Comparison of ENCODE assay signal across 9 cellular contexts in the genomic region with DNA sequence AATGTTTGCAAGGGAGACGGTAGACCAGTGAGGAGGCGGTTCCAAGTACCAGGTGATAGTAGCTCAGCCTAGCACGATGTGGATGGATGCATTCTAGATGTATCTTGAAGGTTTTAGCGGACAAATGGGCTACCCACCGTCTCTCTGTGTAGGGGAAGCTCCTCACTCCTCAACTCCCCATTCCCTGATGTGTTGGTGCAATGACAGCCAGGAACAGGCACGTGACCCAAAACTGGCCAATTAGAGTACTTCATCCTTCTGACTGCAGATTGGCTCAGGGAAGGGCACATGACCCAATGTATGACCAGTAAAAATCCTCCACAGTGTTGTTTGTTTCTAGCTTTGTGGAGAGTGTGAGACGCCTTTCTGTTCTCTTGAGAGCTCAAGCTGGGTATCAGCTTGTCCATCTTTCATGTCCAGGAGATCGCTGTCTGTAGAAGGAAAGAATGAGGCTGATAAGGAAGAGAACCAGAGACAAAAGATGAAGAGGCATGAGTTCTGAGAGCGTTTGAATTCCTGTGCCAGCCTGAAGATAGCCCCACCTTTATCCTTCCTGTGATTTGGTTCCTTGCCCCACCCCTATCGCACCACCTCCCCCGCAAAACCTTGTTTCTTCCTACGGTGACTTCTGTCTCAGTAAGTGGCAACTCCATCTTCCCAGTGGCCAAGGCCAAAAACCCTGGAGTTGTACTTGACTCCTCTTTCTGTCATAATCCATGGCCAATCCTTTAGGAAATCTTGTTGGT. TPM values are rescaled to one million over a fixed set of nuclear protein-coding genes. Genes with fewer than 3 reads are reported as not detected.
A peak's percentile ranks its signal among the peaks of the same experiment; 100 is the strongest.
DNase-seq lines count a peak whose midpoint lies in the region; ATAC-seq and TF ChIP-seq lines count a peak whose summit lies in the region.
"Had no signal": no experiment of that assay in that cellular context is flagged by ENCODE, and none has a peak within 500 bp of the region (broad histone marks: within the 10 kb centered on the region; RNA-seq: fewer than 3 reads in every experiment).

No MANE protein-coding gene starts in this region.

- DNase-seq in Calu3 (peak; percentile 76), HAP-1 (ENCODE audit: low spot score in 2 of 2) (peak; percentile 82 to 84), NCI-H2171 treated with DMSO at 0.1 percent for 48 hours (lab: John Stamatoyannopoulos, UW) (peak; percentile 98), WTC11 (ENCODE audit: low spot score) (peak; percentile 74), left lung (peak in 1 of 2 donors; percentile 82), UCSD-AML1 (lab: John Stamatoyannopoulos, UW; ENCODE audit: unreplicated experiment) (no peak)
- DNase-seq in effector memory CD4-positive, alpha-beta T cell: peak in 2 of 3 donors; percentile 25 to 55
- DNase-seq in stimulated activated effector memory CD8-positive, alpha-beta T cell treated with anti-CD3 and anti-CD28 coated beads, Interleukin-12 subunit alpha, Interleukin-12 subunit beta, amount 100 ng/mL, for 72 hours (ENCODE audit: low spot score in 2 of 2): peak in 1 of 2 donors; percentile 82

- H3K27ac Mint-ChIP-seq in Calu3 (ENCODE audit: unreplicated experiment) (no peak overlapping the region), WTC11 (no peak overlapping the region)
- no peak overlapping the region for H3K27ac Mint-ChIP-seq in stimulated activated effector memory CD8-positive, alpha-beta T cell treated with anti-CD3 and anti-CD28 coated beads, Interleukin-12 subunit alpha, Interleukin-12 subunit beta, amount 100 ng/mL, for 72 hours

- no peaks in the 10 kb centered on the region for H3K9me3 Mint-ChIP-seq in Calu3 (ENCODE audit: low read depth, unreplicated experiment)
- H3K9me3 Mint-ChIP-seq in WTC11: no peaks in the 10 kb centered on the region
- no peaks in the 10 kb centered on the region for H3K9me3 Mint-ChIP-seq in stimulated activated effector memory CD8-positive, alpha-beta T cell treated with anti-CD3 and anti-CD28 coated beads, Interleukin-12 subunit alpha, Interleukin-12 subunit beta, amount 100 ng/mL, for 72 hours

- POLR2A ChIA-PET in WTC11 (lab: Charles Lee): interaction anchor here (0.7 to 2.0 kb wide), 8 partner anchors 9 to 56 kb away, joined by 3 to 12 read pairs (median 4); a partner anchor contains a TSS

- H3K27me3 ChIP-seq in HAP-1 (ENCODE audit: low read depth) (no peaks in the 10 kb centered on the region), left lung (no peaks in the 10 kb centered on the region)
- no peaks in the 10 kb centered on the region for H3K27me3 ChIP-seq in effector memory CD4-positive, alpha-beta T cell (replicated peaks; ENCODE audit: control insufficient read depth, insufficient read depth, low read length, poor library complexity, severe bottlenecking)

- CTCF ChIA-PET in Calu3 (lab: Charles Lee) (interaction anchor here (1.0 to 1.5 kb wide), 2 partner anchors 30 to 70 kb away, joined by 3 read pairs; no protein-coding TSS in a partner anchor), WTC11 (lab: Charles Lee) (interaction anchor here (0.9 to 1.7 kb wide), 7 partner anchors 9 to 132 kb away, joined by 3 to 5 read pairs (median 3); no protein-coding TSS in a partner anchor)

- no peaks in the 10 kb centered on the region for H3K9me3 ChIP-seq in HAP-1
- H3K9me3 ChIP-seq in effector memory CD4-positive, alpha-beta T cell (ENCODE audit: control insufficient read depth, low read length): no peaks in the 10 kb centered on the region
- no peaks in the 10 kb centered on the region for H3K9me3 ChIP-seq in left lung

- peak; percentile 46 for ATAC-seq in WTC11
- ATAC-seq in left lung: peak; percentile 28
- ATAC-seq in stimulated activated effector memory CD8-positive, alpha-beta T cell treated with anti-CD3 and anti-CD28 coated beads, Interleukin-12 subunit alpha, Interleukin-12 subunit beta, amount 100 ng/mL, for 72 hours: peak; percentile 52

- peaks cover 21% of the 10 kb centered on the region for H3K4me1 ChIP-seq in HAP-1
- peaks cover 34% of the 10 kb centered on the region for H3K4me1 ChIP-seq in effector memory CD4-positive, alpha-beta T cell (ENCODE audit: control insufficient read depth, insufficient read depth, low read length, poor library complexity, severe bottlenecking)
- H3K4me1 ChIP-seq in left lung: peaks cover 14 to 48% of the 10 kb centered on the region in 2 donors

- H3K4me1 Mint-ChIP-seq in Calu3 (ENCODE audit: low read depth, unreplicated experiment) (no peaks in the 10 kb centered on the region), WTC11 (peaks cover 7% of the 10 kb centered on the region)
- H3K4me1 Mint-ChIP-seq in stimulated activated effector memory CD8-positive, alpha-beta T cell treated with anti-CD3 and anti-CD28 coated beads, Interleukin-12 subunit alpha, Interleukin-12 subunit beta, amount 100 ng/mL, for 72 hours: peaks cover 23% of the 10 kb centered on the region

- intact Hi-C loops in Calu3 (cut with micrococcal nuclease; ENCODE audit: unreplicated experiment): no loop called here
- intact Hi-C loops in left lung (cut with DNase I): no loop called here

- in situ Hi-C loops in HAP-1 (cut with MboI; ENCODE audit: low sequenced_read_pairs): no loop called here

- H3K4me3 ChIP-seq in HAP-1 (no peak overlapping the region), left lung (peak overlapping the region; percentile 3 to 29)
- H3K4me3 ChIP-seq in effector memory CD4-positive, alpha-beta T cell (ENCODE audit: insufficient read depth, low read depth, low read length, poor library complexity, severe bottlenecking): peak overlapping the region; percentile 2

- H3K4me3 Mint-ChIP-seq in Calu3 (ENCODE audit: low read depth, unreplicated experiment) (no peak overlapping the region), WTC11 (no peak overlapping the region)
- no peak overlapping the region for H3K4me3 Mint-ChIP-seq in stimulated activated effector memory CD8-positive, alpha-beta T cell treated with anti-CD3 and anti-CD28 coated beads, Interleukin-12 subunit alpha, Interleukin-12 subunit beta, amount 100 ng/mL, for 72 hours

- peak overlapping the region; percentile 38 for H3K27ac ChIP-seq in effector memory CD4-positive, alpha-beta T cell (ENCODE audit: insufficient read depth, low read length, poor library complexity, severe bottlenecking)
- peak overlapping the region; percentile 80 to 83 for H3K27ac ChIP-seq in left lung
- H3K27ac ChIP-seq: VCaP had no signal

- BruUV-seq in Calu3 (replicated peaks; lab: Mats Ljungman, UMichigan): no TSS peak

- TF ChIP-seq CTCF in Calu3 (IDR thresholded peaks at IDR 0.05; ENCODE audit: unreplicated experiment): no peak
- no peak for TF ChIP-seq CTCF in WTC11 (IDR thresholded peaks at IDR 0.05)
- TF ChIP-seq CTCF in left lung (IDR thresholded peaks at IDR 0.05): no peak

- H3K36me3 ChIP-seq in HAP-1 (replicated peaks): no peaks in the 10 kb centered on the region
- no peaks in the 10 kb centered on the region for H3K36me3 ChIP-seq in effector memory CD4-positive, alpha-beta T cell (ENCODE audit: control insufficient read depth, insufficient read depth, low read length)
- no peaks in the 10 kb centered on the region for H3K36me3 ChIP-seq in left lung

- H3K27me3 Mint-ChIP-seq in Calu3 (ENCODE audit: unreplicated experiment) (no peaks in the 10 kb centered on the region), WTC11 (ENCODE audit: low read depth) (no peaks in the 10 kb centered on the region; the same call in 1 of the 2 replicates)

- H3K36me3 Mint-ChIP-seq in Calu3 (ENCODE audit: insufficient read depth, unreplicated experiment) (peaks cover 21% of the 10 kb centered on the region), WTC11 (no peaks in the 10 kb centered on the region)
- H3K36me3 Mint-ChIP-seq in stimulated activated effector memory CD8-positive, alpha-beta T cell treated with anti-CD3 and anti-CD28 coated beads, Interleukin-12 subunit alpha, Interleukin-12 subunit beta, amount 100 ng/mL, for 72 hours: no peaks in the 10 kb centered on the region

TF ChIP-seq in WTC11, 78 proteins besides CTCF, POLR2A, EP300 and RAD21:
- TF ChIP-seq ETV6 (CRISPR knock-in tag; IDR thresholded peaks at IDR 0.05) (peak; percentile 1; the same call in 1 of the 2 replicates), SP1 (CRISPR knock-in tag; conservative IDR thresholded peaks at IDR 0.05) (no peak), CBFB (CRISPR knock-in tag; IDR thresholded peaks at IDR 0.05; ENCODE audit: low read depth) (no peak), NFYB (CRISPR knock-in tag; conservative IDR thresholded peaks at IDR 0.05; ENCODE audit: low read depth) (peak; percentile 42), FOXK1 (CRISPR knock-in tag; IDR thresholded peaks at IDR 0.05) (peak; percentile 82)
- TF ChIP-seq, protein P1, sequence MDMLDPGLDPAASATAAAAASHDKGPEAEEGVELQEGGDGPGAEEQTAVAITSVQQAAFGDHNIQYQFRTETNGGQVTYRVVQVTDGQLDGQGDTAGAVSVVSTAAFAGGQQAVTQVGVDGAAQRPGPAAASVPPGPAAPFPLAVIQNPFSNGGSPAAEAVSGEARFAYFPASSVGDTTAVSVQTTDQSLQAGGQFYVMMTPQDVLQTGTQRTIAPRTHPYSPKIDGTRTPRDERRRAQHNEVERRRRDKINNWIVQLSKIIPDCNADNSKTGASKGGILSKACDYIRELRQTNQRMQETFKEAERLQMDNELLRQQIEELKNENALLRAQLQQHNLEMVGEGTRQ (CRISPR knock-in tag; IDR thresholded peaks at IDR 0.05): peak; percentile 99
- TF ChIP-seq, protein P2, sequence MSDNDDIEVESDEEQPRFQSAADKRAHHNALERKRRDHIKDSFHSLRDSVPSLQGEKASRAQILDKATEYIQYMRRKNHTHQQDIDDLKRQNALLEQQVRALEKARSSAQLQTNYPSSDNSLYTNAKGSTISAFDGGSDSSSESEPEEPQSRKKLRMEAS (CRISPR knock-in tag; IDR thresholded peaks at IDR 0.05): peak; percentile 72; the same call in 1 of the 2 replicates
- TF ChIP-seq, protein P3, sequence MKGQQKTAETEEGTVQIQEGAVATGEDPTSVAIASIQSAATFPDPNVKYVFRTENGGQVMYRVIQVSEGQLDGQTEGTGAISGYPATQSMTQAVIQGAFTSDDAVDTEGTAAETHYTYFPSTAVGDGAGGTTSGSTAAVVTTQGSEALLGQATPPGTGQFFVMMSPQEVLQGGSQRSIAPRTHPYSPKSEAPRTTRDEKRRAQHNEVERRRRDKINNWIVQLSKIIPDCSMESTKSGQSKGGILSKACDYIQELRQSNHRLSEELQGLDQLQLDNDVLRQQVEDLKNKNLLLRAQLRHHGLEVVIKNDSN (CRISPR knock-in tag; IDR thresholded peaks at IDR 0.05): peak; percentile 99

RNA-seq across cellular contexts. Expression of a gene that starts 2.3 kb away (rescaled TPM):
- 3.7 and 3.9 TPM in 2 replicates for total RNA-seq in Calu3 (2022)
- 5.0 to 5.6 TPM (median 5.1 TPM) in 3 replicates for total RNA-seq in WTC11 (2021)
- 10 to 100 TPM in 1 of 2 donors, 1 to 10 TPM in 1; 8.8 to 10.6 TPM for total RNA-seq in left lung

RNA-seq across cellular contexts. Expression of a gene that starts 16.1 kb away (rescaled TPM):
- 12.2 and 13.5 TPM in 2 replicates for total RNA-seq in Calu3 (2022)
- 11.3 to 17.2 TPM (median 11.9 TPM) in 3 replicates for total RNA-seq in WTC11 (2021)
- 10 to 100 TPM; 15.0 to 15.9 TPM for total RNA-seq in left lung

RNA-seq across cellular contexts. Expression of a gene that starts 18.1 kb away (rescaled TPM):
- total RNA-seq in Calu3 (2022) (66.8 and 78.9 TPM in 2 replicates), WTC11 (2021) (180 to 215 TPM (median 183 TPM) in 3 replicates), left lung (10 to 100 TPM in 1 of 2 donors, 1 to 10 TPM in 1; 2.7 to 10.2 TPM)

RNA-seq across cellular contexts. Expression of a gene that starts 29.5 kb away (rescaled TPM):
- 18.1 and 22.1 TPM in 2 replicates for total RNA-seq in Calu3 (2022)
- total RNA-seq in WTC11 (2021): 24.1 to 27.4 TPM (median 24.3 TPM) in 3 replicates
- 10 to 100 TPM; 48.3 to 48.9 TPM for total RNA-seq in left lung

RNA-seq across cellular contexts. Expression of a gene that starts 40.0 kb away (rescaled TPM):
- total RNA-seq in Calu3 (2022): 16.1 and 17.0 TPM in 2 replicates
- total RNA-seq in WTC11 (2021): 30.6 to 46.9 TPM (median 34.0 TPM) in 3 replicates
- 100 to 1,000 TPM; 101 to 111 TPM for total RNA-seq in left lung
